1 cellular context compared by ENCODE assay signal in genomic region chr16:84138824-84139627, GRCh38.
TF ChIP-seq lines count a peak whose summit lies in the region.

No MANE protein-coding gene starts in this region.

TF ChIP-seq in K562, 482 proteins besides CTCF, POLR2A, EP300 and RAD21 (continued from another document and continues in another):
- TF ChIP-seq KDM1A (IDR thresholded peaks at IDR 0.05): no peak; a peak in 1 of 4 replicates
- TF ChIP-seq RBFOX2 (IDR thresholded peaks at IDR 0.05; ENCODE audit: low read depth, low read length): peak; percentile 68
- TF ChIP-seq FUS (optimal IDR thresholded peaks at IDR 0.05; ENCODE audit: low read depth, low read length): no peak
- TF ChIP-seq OTX1 (CRISPR knock-in tag; IDR thresholded peaks at IDR 0.05): peak; percentile 32; the same call in 1 of the 2 replicates
- 0 out of 2 replicates have a peak, but pooled peaks have one; percentile 29 for TF ChIP-seq CEBPB (tag; IDR thresholded peaks at IDR 0.05)
- TF ChIP-seq CBFA2T2 (conservative IDR thresholded peaks at IDR 0.05): peak; percentile 51
- TF ChIP-seq ARID1B (IDR thresholded peaks at IDR 0.05): peak; percentile 70
- TF ChIP-seq ZEB2 (IDR thresholded peaks at IDR 0.05): peak; percentile 99
- peak in 1 of 2 experiments; percentile 19; a peak in 1 of 4 replicates for TF ChIP-seq MLLT1 (IDR thresholded peaks at IDR 0.05)
- no peak for TF ChIP-seq NR4A1 (CRISPR knock-in tag; IDR thresholded peaks at IDR 0.05)
- TF ChIP-seq NR4A1 (tag; IDR thresholded peaks at IDR 0.05): peak; percentile 82
- TF ChIP-seq USF2 (CRISPR knock-in tag; IDR thresholded peaks at IDR 0.05): peak; percentile 69
- peak in 1 of 2 experiments; percentile 0; a peak in 1 of 4 replicates for TF ChIP-seq ZNF639 (CRISPR knock-in tag; conservative IDR thresholded peaks at IDR 0.05 in 1 of 2, IDR thresholded peaks at IDR 0.05 in 1 of 2)
- TF ChIP-seq USF1 (CRISPR knock-in tag; IDR thresholded peaks at IDR 0.05): peak; percentile 81
- peak; percentile 19 to 72; a peak in 2 of 4 replicates for TF ChIP-seq MNT (conservative IDR thresholded peaks at IDR 0.05)
- peak; percentile 93 for TF ChIP-seq ATF3 (IDR thresholded peaks at IDR 0.05)
- TF ChIP-seq ATF3 (CRISPR knock-in tag; conservative IDR thresholded peaks at IDR 0.05): no peak; the same call in 1 of the 2 replicates
- TF ChIP-seq MAFG (tag; conservative IDR thresholded peaks at IDR 0.05): peak; percentile 78
- peak; percentile 97 for TF ChIP-seq TCF7 (IDR thresholded peaks at IDR 0.05; ENCODE audit: borderline replicate concordance)
- TF ChIP-seq MTF1 (CRISPR knock-in tag; IDR thresholded peaks at IDR 0.05; ENCODE audit: borderline replicate concordance): 0 out of 2 replicates have a peak, but pooled peaks have one; percentile 25
- peak; percentile 26; the same call in 1 of the 2 replicates for TF ChIP-seq RNF2 (IDR thresholded peaks at IDR 0.05)
- peak in 1 of 2 experiments; percentile 67; a peak in 2 of 4 replicates for TF ChIP-seq HDAC1 (IDR thresholded peaks at IDR 0.05)
- 0 out of 2 replicates have a peak, but pooled peaks have one; percentile 39 for TF ChIP-seq ZFP91 (CRISPR knock-in tag; IDR thresholded peaks at IDR 0.05)
- TF ChIP-seq EHMT2 (IDR thresholded peaks at IDR 0.05): no peak; the same call in 1 of the 2 replicates
- TF ChIP-seq TFE3 (CRISPR knock-in tag; IDR thresholded peaks at IDR 0.05): no peak
- TF ChIP-seq PTTG1 (tag; IDR thresholded peaks at IDR 0.05; ENCODE audit: low read depth): peak; percentile 25; the same call in 1 of the 2 replicates
- TF ChIP-seq CHD7 (IDR thresholded peaks at IDR 0.05; ENCODE audit: low read depth, low read length): no peak
- 0 out of 2 replicates have a peak, but pooled peaks have one; percentile 47 for TF ChIP-seq ZNF24 (IDR thresholded peaks at IDR 0.05)
- TF ChIP-seq ZNF696 (CRISPR knock-in tag; conservative IDR thresholded peaks at IDR 0.05): peak; percentile 68; the same call in 1 of the 2 replicates
- peak; percentile 89 for TF ChIP-seq BRD9 (IDR thresholded peaks at IDR 0.05; ENCODE audit: low read depth, partially characterized antibody)
- TF ChIP-seq ZNF431 (CRISPR knock-in tag; IDR thresholded peaks at IDR 0.05): no peak; the same call in 1 of the 2 replicates
- peak; percentile 53 for TF ChIP-seq CBFA2T3 (IDR thresholded peaks at IDR 0.05)
- TF ChIP-seq HCFC1 (IDR thresholded peaks at IDR 0.05; ENCODE audit: low read depth, low read length): peak; percentile 2; the same call in 1 of the 2 replicates
- TF ChIP-seq COPS2 (conservative IDR thresholded peaks at IDR 0.05): no peak
- TF ChIP-seq KDM4B (IDR thresholded peaks at IDR 0.05; ENCODE audit: borderline replicate concordance in 2 of 2, low read depth in 1 of 2): 0 out of 4 replicates have a peak, but pooled peaks of 1 of the 2 experiments have one; percentile 39
- TF ChIP-seq HDAC8 (tag; IDR thresholded peaks at IDR 0.05): peak; percentile 86
- TF ChIP-seq ZNF584 (CRISPR knock-in tag; IDR thresholded peaks at IDR 0.05; ENCODE audit: low read depth): peak; percentile 92
- peak; percentile 67 for TF ChIP-seq TCF3 (CRISPR knock-in tag; IDR thresholded peaks at IDR 0.05)
- TF ChIP-seq U2AF2 (optimal IDR thresholded peaks at IDR 0.05; ENCODE audit: low read depth, low read length): no peak
- peak; percentile 74 for TF ChIP-seq NCOA1 (IDR thresholded peaks at IDR 0.05; ENCODE audit: low read depth)
